In the genomic region with DNA sequence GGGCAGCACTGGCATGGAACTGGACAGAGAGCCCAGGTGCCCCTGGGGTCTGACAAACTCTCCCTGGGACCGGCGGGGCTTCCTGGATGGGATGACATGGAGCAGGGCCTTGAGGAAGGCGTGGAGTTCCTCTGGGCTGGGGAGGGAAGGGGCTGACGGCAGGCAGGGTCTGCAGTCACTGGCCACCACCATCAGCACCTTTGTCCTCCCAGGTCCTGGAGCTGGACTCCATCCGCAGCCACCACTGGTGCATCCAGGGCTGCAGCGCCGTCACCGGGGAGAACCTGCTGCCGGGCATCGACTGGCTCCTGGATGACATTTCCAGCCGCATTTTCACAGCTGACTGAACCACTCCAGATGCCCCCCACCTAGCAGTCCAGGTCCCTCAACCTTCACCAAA, we compare ENCODE assay signal across 37 cellular contexts. TPM values are rescaled to one million over a fixed set of nuclear protein-coding genes. Genes with fewer than 3 reads are reported as not detected.
"Had no signal": no experiment of that assay in that cellular context is flagged by ENCODE, and none has a peak within 500 bp of the region (broad histone marks: within the 10 kb centered on the region; RNA-seq: fewer than 3 reads in every experiment).

No MANE protein-coding gene starts in this region.

- H3K36me3 ChIP-seq: brain microvascular endothelial cell had no signal

- H3K9me3 ChIP-seq: MG63 had no signal

- H3K9me3 Mint-ChIP-seq: activated B cell treated with CpG ODN at 0.5 μM for 24 hours; activated CD4-positive, alpha-beta memory T cell treated with anti-CD3 and anti-CD28 coated beads for 36 hours; activated naive CD8-positive, alpha-beta T cell treated with anti-CD3 and anti-CD28 coated beads for 36 hours; activated T-cell treated with anti-CD3 and anti-CD28 coated beads, Interleukin-2, amount 50 U/mL, for 72 hours; activated T-helper 17 cell treated with anti-CD3 and anti-CD28 coated beads, Interleukin-2, amount 50 U/mL, for 72 hours had no signal

- H3K27me3 ChIP-seq: brain microvascular endothelial cell, MG63 had no signal

- H3K27me3 Mint-ChIP-seq: activated B cell treated with CpG ODN at 0.5 μM for 24 hours; activated CD4-positive, alpha-beta memory T cell treated with anti-CD3 and anti-CD28 coated beads for 36 hours; activated naive CD8-positive, alpha-beta T cell treated with anti-CD3 and anti-CD28 coated beads for 36 hours; activated T-helper 17 cell treated with anti-CD3 and anti-CD28 coated beads, Interleukin-2, amount 50 U/mL, for 72 hours had no signal

- ATAC-seq: activated T-cell treated with anti-CD3 and anti-CD28 coated beads, Interleukin-2, amount 50 U/mL, for 72 hours; activated T-helper 17 cell treated with anti-CD3 and anti-CD28 coated beads, Interleukin-2, amount 50 U/mL, for 72 hours; Panc1 had no signal

- H3K27ac ChIP-seq: brain microvascular endothelial cell, VCaP had no signal

- DNase-seq: activated B cell treated with CpG ODN at 0.5 μM for 24 hours; activated CD4-positive, alpha-beta memory T cell treated with anti-CD3 and anti-CD28 coated beads for 36 hours; activated CD4-positive, alpha-beta T cell treated with anti-CD3 and anti-CD28 coated beads for 4 hours; activated CD4-positive, alpha-beta T cell treated with anti-CD3 and anti-CD28 coated beads, Interleukin-2, amount 50 U/mL, for 1 hour; activated CD4-positive, CD25-positive, alpha-beta regulatory T cell treated with anti-CD3 and anti-CD28 coated beads, Interleukin-2, amount 50 U/mL, for 72 hours; activated effector memory CD4-positive, alpha-beta T cell treated with anti-CD3 and anti-CD28 coated beads, Interleukin-2, amount 50 U/mL, for 16 hours; activated naive CD4-positive, alpha-beta T cell; activated naive CD4-positive, alpha-beta T cell treated with anti-CD3 and anti-CD28 coated beads, Interleukin-2, amount 50 U/mL, for 16 hours; activated naive CD8-positive, alpha-beta T cell treated with anti-CD3 and anti-CD28 coated beads for 36 hours; activated T-cell treated with anti-CD3 and anti-CD28 coated beads, Interleukin-2, amount 50 U/mL, for 1 hour; activated T-cell treated with anti-CD3 and anti-CD28 coated beads, Interleukin-2, amount 50 U/mL, for 72 hours; amniotic stem cell; aorta; brain microvascular endothelial cell; central memory CD4-positive, alpha-beta T cell; Kasumi-1; MG63; NCI-H1048; NCI-H1105 treated with DMSO at 0.1 percent for 48 hours; NCI-H1436; NCI-H1694; NCI-H1930; NCI-H2081 treated with DMSO at 0.1 percent for 48 hours; NCI-H226; NCI-H446 treated with DMSO at 0.1 percent for 48 hours; NCI-H524; NCI-H69; NCI-H82; SW 1271; T-helper 1 cell; T-helper 2 cell; T-helper 9 cell had no signal

- H3K27ac Mint-ChIP-seq: activated B cell treated with CpG ODN at 0.5 μM for 24 hours; activated CD4-positive, alpha-beta memory T cell treated with anti-CD3 and anti-CD28 coated beads for 36 hours; activated naive CD8-positive, alpha-beta T cell treated with anti-CD3 and anti-CD28 coated beads for 36 hours; activated T-cell treated with anti-CD3 and anti-CD28 coated beads, Interleukin-2, amount 50 U/mL, for 72 hours had no signal

- H3K4me3 Mint-ChIP-seq: activated B cell treated with CpG ODN at 0.5 μM for 24 hours; activated CD4-positive, alpha-beta memory T cell treated with anti-CD3 and anti-CD28 coated beads for 36 hours; activated naive CD8-positive, alpha-beta T cell treated with anti-CD3 and anti-CD28 coated beads for 36 hours; activated T-cell treated with anti-CD3 and anti-CD28 coated beads, Interleukin-2, amount 50 U/mL, for 72 hours; activated T-helper 17 cell treated with anti-CD3 and anti-CD28 coated beads, Interleukin-2, amount 50 U/mL, for 72 hours had no signal

- H3K4me3 ChIP-seq: MG63 had no signal

RNA-seq across cellular contexts. Expression of a gene that starts 24.7 kb away (rescaled TPM):
- total RNA-seq: activated CD8-positive, alpha-beta memory T cell treated with anti-CD3 and anti-CD28 coated beads for 36 hours had no signal

RNA-seq across cellular contexts. Expression of a gene that starts 36.8 kb away (rescaled TPM):
- total RNA-seq: RPMI7951 had no signal
